ENCODE assay signal across 9 cellular contexts in genomic region chr13:30355405-30355741, GRCh38. TPM values are rescaled to one million over a fixed set of nuclear protein-coding genes. Genes with fewer than 3 reads are reported as not detected.
A peak's percentile ranks its signal among the peaks of the same experiment; 100 is the strongest.
DNase-seq lines count a peak whose midpoint lies in the region; ATAC-seq and TF ChIP-seq lines count a peak whose summit lies in the region.
"Had no signal": no experiment of that assay in that cellular context is flagged by ENCODE, and none has a peak within 500 bp of the region (broad histone marks: within the 10 kb centered on the region; RNA-seq: fewer than 3 reads in every experiment).

No MANE protein-coding gene starts in this region.

- no peaks in the 10 kb centered on the region for H3K79me2 ChIP-seq in OCI-LY7 (ENCODE audit: insufficient read depth, low read depth, low read length)

- TF ChIP-seq CTCF in OCI-LY7 (conservative IDR thresholded peaks at IDR 0.05; ENCODE audit: low read length): peak; percentile 91

- ATAC-seq in GM18909 (IDR thresholded peaks at IDR 0.05; ENCODE audit: poor library complexity, unreplicated experiment) (peak; percentile 51), sciatic nerve (peak; percentile 56), HG03097 (IDR thresholded peaks at IDR 0.05; ENCODE audit: low FRiP score, unreplicated experiment) (no peak)

- H3K9me3 ChIP-seq in OCI-LY7 (ENCODE audit: low read length): peaks cover 12% of the 10 kb centered on the region; the same call in 1 of the 2 replicates

- POLR2A ChIA-PET in OCI-LY7 (lab: Charles Lee): interaction anchor here (1.7 to 4.4 kb wide), 3 partner anchors 16 to 90 kb away, joined by 9 to 29 read pairs (median 14); no protein-coding TSS in a partner anchor

- no peak for TF ChIP-seq POLR2A in erythroblast (IDR thresholded peaks at IDR 0.05; ENCODE audit: low read length)

- peak overlapping the region; percentile 61 for H3K4me2 ChIP-seq in OCI-LY7 (ENCODE audit: low read length)

- no peaks in the 10 kb centered on the region for H4K20me1 ChIP-seq in OCI-LY7 (ENCODE audit: insufficient read depth, low read length)

- intact Hi-C loops in OCI-LY7 (cut with micrococcal nuclease; ENCODE audit: unreplicated experiment): loop anchor here (1.0 to 10.0 kb wide), 6 partner anchors 16 to 449 kb away; partner anchors contain the start of gene UBE2L5
- intact Hi-C loops in sciatic nerve (cut with DNase I): no loop called here

- peak; percentile 84 for DNase-seq in OCI-LY7 (ENCODE audit: low spot score)
- peak; percentile 38 to 51 for DNase-seq in erythroblast (lab: John Stamatoyannopoulos, UW)
- DNase-seq in sciatic nerve (ENCODE audit: low spot score): no peak
- DNase-seq in NCI-H2227 treated with DMSO at 0.1 percent for 48 hours (lab: John Stamatoyannopoulos, UW): no peak
- no peak for DNase-seq in NOMO-1 treated with dmso at 0.1 percent for 144 hours (lab: John Stamatoyannopoulos, UW; ENCODE audit: unreplicated experiment)
- no peak for DNase-seq in activated effector memory CD4-positive, alpha-beta T cell treated with anti-CD3 and anti-CD28 coated beads, Interleukin-2, amount 50 U/mL, for 16 hours
- DNase-seq: T-helper 2 cell had no signal

- no TSS peak for BruUV-seq in OCI-LY7 (replicated peaks; lab: Mats Ljungman, UMichigan)

- H3K9me2 ChIP-seq in OCI-LY7 (ENCODE audit: insufficient read depth, low read length): no peaks in the 10 kb centered on the region

- H3K36me3 ChIP-seq in OCI-LY7 (ENCODE audit: insufficient read depth, low read length): peaks cover 86% of the 10 kb centered on the region

- H3K4me3 ChIP-seq in OCI-LY7 (ENCODE audit: low read depth, low read length, poor library complexity, severe bottlenecking): peak overlapping the region; percentile 42

- H2AFZ ChIP-seq in OCI-LY7 (ENCODE audit: low read length): no peak overlapping the region

- H3K27ac ChIP-seq in OCI-LY7 (ENCODE audit: low read depth, low read length, poor library complexity, severe bottlenecking): peak overlapping the region; percentile 83

- CTCF ChIA-PET in OCI-LY7 (lab: Charles Lee; ENCODE audit: unreplicated experiment): interaction anchor here (0.8 kb wide), 1 partner anchor 210 kb away, joined by 3 read pairs; no protein-coding TSS in a partner anchor

- peaks cover 50% of the 10 kb centered on the region for H3K4me1 ChIP-seq in OCI-LY7 (ENCODE audit: insufficient read depth, low read length, poor library complexity, severe bottlenecking)

RNA-seq across cellular contexts. Expression of gene KATNAL1, which starts 48.0 kb away (rescaled TPM):
- 13.9 and 25.5 TPM in 2 replicates for total RNA-seq in OCI-LY7 (2014; rRNA removed; shearing (Covaris generic))
- total RNA-seq in OCI-LY7 (2022) (33.2 and 34.5 TPM in 2 replicates), sciatic nerve (53.3 TPM)

Comparison
In these comparisons a context has a peak if more than half of its experiments do, and no peak if none do; other contexts are left out.
1. DNase-seq: peak in OCI-LY7 (single experiment) and erythroblast (2 of 2); none in sciatic nerve (single experiment), NCI-H2227 treated with DMSO at 0.1 percent for 48 hours (single experiment), NOMO-1 treated with dmso at 0.1 percent for 144 hours (single experiment) and activated effector memory CD4-positive, alpha-beta T cell treated with anti-CD3 and anti-CD28 coated beads, Interleukin-2, amount 50 U/mL, for 16 hours (single experiment).